ENCODE assay signal across 19 cellular contexts in the genomic region with DNA sequence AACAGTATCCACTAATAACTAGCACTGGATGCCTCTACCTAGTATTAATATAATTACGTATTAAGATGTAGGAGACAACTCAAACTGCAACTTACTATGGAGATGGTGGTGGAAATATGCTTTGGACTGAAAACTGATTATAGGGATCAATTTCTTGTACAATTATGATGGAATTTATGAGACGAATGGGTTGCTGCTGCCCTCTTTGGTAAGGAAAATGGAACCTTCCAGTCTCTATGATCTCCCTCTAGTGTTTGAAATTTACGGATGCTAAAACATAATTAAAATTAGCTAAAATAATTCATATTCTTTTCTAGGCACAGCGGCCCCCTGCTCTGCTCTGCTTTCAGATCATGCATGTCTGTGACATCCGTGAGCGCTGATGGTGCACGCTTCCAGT.
A peak's percentile ranks its signal among the peaks of the same experiment; 100 is the strongest.
DNase-seq lines count a peak whose midpoint lies in the region; ATAC-seq and TF ChIP-seq lines count a peak whose summit lies in the region.
"Had no signal": no experiment of that assay in that cellular context is flagged by ENCODE, and none has a peak within 500 bp of the region (broad histone marks: within the 10 kb centered on the region; RNA-seq: fewer than 3 reads in every experiment).

No MANE protein-coding gene starts in this region.

- H3K9me3 Mint-ChIP-seq in endodermal cell (peaks cover 1% of the 10 kb centered on the region), osteocyte (ENCODE audit: unreplicated experiment) (no peaks in the 10 kb centered on the region)
- H3K9me3 Mint-ChIP-seq in activated T-cell treated with anti-CD3 and anti-CD28 coated beads, Interleukin-2, amount 50 U/mL, for 72 hours: peaks cover 0 to 2% of the 10 kb centered on the region in 2 donors
- H3K9me3 Mint-ChIP-seq: T-helper 1 cell treated with Interleukin-12 subunit alpha and Interleukin-12 subunit beta and Interleukin-4 antibody, amounts not matched to agents 30 μg/mL and 1 μg/mL, for 36 hours had no signal

- H3K27ac Mint-ChIP-seq in endodermal cell (no peak overlapping the region), osteocyte (ENCODE audit: unreplicated experiment) (no peak overlapping the region)
- no peak overlapping the region for H3K27ac Mint-ChIP-seq in activated T-cell treated with anti-CD3 and anti-CD28 coated beads, Interleukin-2, amount 50 U/mL, for 72 hours
- H3K27ac Mint-ChIP-seq: T-helper 1 cell treated with Interleukin-12 subunit alpha and Interleukin-12 subunit beta and Interleukin-4 antibody, amounts not matched to agents 30 μg/mL and 1 μg/mL, for 36 hours had no signal

- TF ChIP-seq CTCF in BJ (IDR thresholded peaks at IDR 0.05; ENCODE audit: insufficient read depth, low read depth, low read length): peak; percentile 27
- peak; percentile 31; the same call in 1 of the 2 replicates for TF ChIP-seq CTCF in LNCAP (IDR thresholded peaks at IDR 0.05)
- TF ChIP-seq CTCF in endodermal cell (conservative IDR thresholded peaks at IDR 0.05): peak; percentile 41
- TF ChIP-seq CTCF in osteocyte (IDR thresholded peaks at IDR 0.05): peak; percentile 29

- CTCF ChIA-PET in BJ (lab: Yijun Ruan, JAX): interaction anchor here (0.6 to 1.2 kb wide), 4 partner anchors 10 to 1438 kb away, joined by 3 to 4 read pairs (median 4); no protein-coding TSS in a partner anchor

- no peaks in the 10 kb centered on the region for H3K36me3 ChIP-seq in BJ (ENCODE audit: control insufficient read depth, insufficient read depth, low read length)
- no peaks in the 10 kb centered on the region for H3K36me3 ChIP-seq in endodermal cell (ENCODE audit: control insufficient read depth, insufficient read depth, low read length)
- H3K36me3 ChIP-seq: neutrophil, sigmoid colon, suprapubic skin had no signal

- no peak overlapping the region for H3K4me3 ChIP-seq in BJ (ENCODE audit: low read depth, low read length)
- no peak overlapping the region for H3K4me3 ChIP-seq in endodermal cell (ENCODE audit: low read length)
- H3K4me3 ChIP-seq: coronary artery, sigmoid colon, suprapubic skin had no signal

- H3K27me3 ChIP-seq in BJ (ENCODE audit: control insufficient read depth, insufficient read depth, low read length) (0 out of 2 replicates have a peak, but pooled peaks cover 3% of the 10 kb centered on the region), endodermal cell (ENCODE audit: control insufficient read depth, insufficient read depth, low read length, poor library complexity, severe bottlenecking) (peaks cover 46% of the 10 kb centered on the region)
- H3K27me3 ChIP-seq: sigmoid colon, suprapubic skin had no signal

- no peaks in the 10 kb centered on the region for H3K9me3 ChIP-seq in endodermal cell (ENCODE audit: control insufficient read depth, low read length)
- H3K9me3 ChIP-seq: neutrophil, sigmoid colon, suprapubic skin had no signal

- no peak overlapping the region for H3K4me3 Mint-ChIP-seq in endodermal cell
- H3K4me3 Mint-ChIP-seq in osteocyte (ENCODE audit: unreplicated experiment): no peak overlapping the region
- H3K4me3 Mint-ChIP-seq in activated T-cell treated with anti-CD3 and anti-CD28 coated beads, Interleukin-2, amount 50 U/mL, for 72 hours: no peak overlapping the region
- H3K4me3 Mint-ChIP-seq: T-helper 1 cell treated with Interleukin-12 subunit alpha and Interleukin-12 subunit beta and Interleukin-4 antibody, amounts not matched to agents 30 μg/mL and 1 μg/mL, for 36 hours had no signal

- H3K9ac ChIP-seq in endodermal cell (ENCODE audit: extremely low read depth, low read length, poor library complexity, severe bottlenecking): no peak overlapping the region

- H3K4me1 Mint-ChIP-seq in endodermal cell (peaks cover 3% of the 10 kb centered on the region), osteocyte (ENCODE audit: unreplicated experiment) (no peaks in the 10 kb centered on the region)
- H3K4me1 Mint-ChIP-seq in activated T-cell treated with anti-CD3 and anti-CD28 coated beads, Interleukin-2, amount 50 U/mL, for 72 hours (ENCODE audit: low read depth): no peaks in the 10 kb centered on the region

- DNase-seq in BJ (ENCODE audit: low read depth) (no peak), endodermal cell (no peak), osteocyte (ENCODE audit: extremely low spot score, unreplicated experiment) (no peak), NCI-H226 (no peak), putamen (ENCODE audit: low spot score) (no peak), SHP77 treated with DMSO at 0.1 percent for 48 hours (lab: John Stamatoyannopoulos, UW) (no peak)
- no peak for DNase-seq in activated T-cell treated with anti-CD3 and anti-CD28 coated beads, Interleukin-2, amount 50 U/mL, for 72 hours
- DNase-seq: activated CD4-positive, CD25-positive, alpha-beta regulatory T cell; activated gamma-delta T cell; C1 segment of cervical spinal cord; sigmoid colon; stimulated activated CD4-positive, alpha-beta T cell treated with anti-CD3 and anti-CD28 coated beads, Interleukin-2, amount 100 ng/mL, for 48 hours; stimulated activated CD8-positive, alpha-beta memory T cell treated with anti-CD3 and anti-CD28 coated beads, Interleukin-4, amount 100 ng/mL, for 48 hours had no signal

- no peak for ATAC-seq in activated T-cell treated with anti-CD3 and anti-CD28 coated beads, Interleukin-2, amount 50 U/mL, for 72 hours (replicated peaks in 1 of 2)

- POLR2A ChIA-PET in BJ (lab: Charles Lee): no interaction called here

- H3K36me3 Mint-ChIP-seq in endodermal cell (ENCODE audit: low read depth) (no peaks in the 10 kb centered on the region), osteocyte (ENCODE audit: unreplicated experiment) (no peaks in the 10 kb centered on the region)
- no peaks in the 10 kb centered on the region for H3K36me3 Mint-ChIP-seq in activated T-cell treated with anti-CD3 and anti-CD28 coated beads, Interleukin-2, amount 50 U/mL, for 72 hours (ENCODE audit: insufficient read depth in 2 of 2)

- H3K27me3 Mint-ChIP-seq in endodermal cell (ENCODE audit: insufficient read depth) (peaks cover 53% of the 10 kb centered on the region), osteocyte (ENCODE audit: unreplicated experiment) (peaks cover 44% of the 10 kb centered on the region)
- peaks cover 13% of the 10 kb centered on the region for H3K27me3 Mint-ChIP-seq in activated T-cell treated with anti-CD3 and anti-CD28 coated beads, Interleukin-2, amount 50 U/mL, for 72 hours (ENCODE audit: low read depth)

- no peaks in the 10 kb centered on the region for H3K4me1 ChIP-seq in endodermal cell (ENCODE audit: control insufficient read depth, insufficient read depth, low read length)
- H3K4me1 ChIP-seq: sigmoid colon, suprapubic skin had no signal

- WGBS in endodermal cell (ENCODE audit: insufficient coverage in 1 of 2, insufficient read length in 1 of 2), 2 experiments: 88 to 93% methylated on average over 5 to 7 of the region's 7 CpGs

- H3K27ac ChIP-seq in endodermal cell (ENCODE audit: low read depth, low read length): no peak overlapping the region
- H3K27ac ChIP-seq: coronary artery, epithelial cell of prostate, neutrophil, sigmoid colon, suprapubic skin had no signal
